19 cellular contexts compared by ENCODE assay signal in the genomic region with DNA sequence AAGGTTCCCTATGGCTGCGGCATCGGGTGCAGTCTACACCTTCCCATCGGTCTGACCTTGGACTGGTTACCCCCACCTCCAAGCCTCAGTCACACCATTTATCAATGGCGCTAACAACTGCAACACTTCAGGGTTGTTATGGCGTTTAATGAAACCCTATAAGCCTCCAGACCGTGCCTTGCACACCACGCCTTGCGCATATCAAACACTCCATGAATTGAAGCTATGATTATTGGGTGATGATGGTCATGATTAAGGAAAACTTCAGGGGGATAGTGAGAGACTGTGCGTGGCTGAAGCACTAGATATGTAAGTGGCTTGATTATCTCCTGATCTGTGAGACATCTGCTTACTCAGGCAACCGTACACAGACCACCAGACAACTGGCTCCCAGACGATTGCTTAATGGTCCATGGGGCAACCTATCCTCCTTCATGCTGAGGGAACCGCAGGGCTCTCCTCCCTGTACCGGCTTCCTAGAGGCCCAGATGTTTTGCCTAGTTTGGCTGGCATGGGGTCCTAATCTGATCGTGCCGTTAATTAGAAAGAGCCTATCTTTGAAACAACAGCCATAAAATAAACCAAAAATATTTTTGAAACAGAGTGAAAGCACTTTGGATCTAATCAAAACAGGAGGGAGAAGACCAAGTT. TPM values are rescaled to one million over a fixed set of nuclear protein-coding genes. Genes with fewer than 3 reads are reported as not detected.
A peak's percentile ranks its signal among the peaks of the same experiment; 100 is the strongest.
DNase-seq lines count a peak whose midpoint lies in the region; ATAC-seq and TF ChIP-seq lines count a peak whose summit lies in the region.
"Had no signal": no experiment of that assay in that cellular context is flagged by ENCODE, and none has a peak within 500 bp of the region (broad histone marks: within the 10 kb centered on the region; RNA-seq: fewer than 3 reads in every experiment).

No MANE protein-coding gene starts in this region.

- H2AFZ ChIP-seq in PC-3 (ENCODE audit: low read length): no peak overlapping the region

- no TSS peak for BruUV-seq in PC-3 (replicated peaks; lab: Mats Ljungman, UMichigan)

- no peaks in the 10 kb centered on the region for H4K20me1 ChIP-seq in PC-3 (ENCODE audit: low read length)

- no peaks in the 10 kb centered on the region for H3K36me3 ChIP-seq in HEK293 (ENCODE audit: control insufficient read depth in 2 of 2, insufficient read depth in 1 of 2, low read length in 2 of 2)
- H3K36me3 ChIP-seq in PC-3 (ENCODE audit: low read depth, low read length): no peaks in the 10 kb centered on the region
- H3K36me3 ChIP-seq: upper lobe of right lung had no signal

- H3K79me2 ChIP-seq in PC-3 (ENCODE audit: low read length): no peaks in the 10 kb centered on the region

- peaks cover 10% of the 10 kb centered on the region for H3K4me1 ChIP-seq in HEK293 (ENCODE audit: control insufficient read depth, insufficient read depth, low read length)
- no peaks in the 10 kb centered on the region for H3K4me1 ChIP-seq in PC-3 (ENCODE audit: insufficient read depth, low read length)
- H3K4me1 ChIP-seq: upper lobe of right lung had no signal

- H3K27ac Mint-ChIP-seq in activated T-cell treated with anti-CD3 and anti-CD28 coated beads, Interleukin-2, amount 50 U/mL, for 72 hours: no peak overlapping the region
- H3K27ac Mint-ChIP-seq: activated T-helper 2 cell treated with anti-CD3 and anti-CD28 coated beads, Interferon-gamma antibody, Interleukin-2, Interleukin-4, amounts not matched to agents 10 μg/mL and 5 μg/mL and 100 μg/mL, durations not matched to agents 14 hours and 24 hours and 36 hours; CD8-positive, alpha-beta memory T cell; stimulated activated naive CD8-positive, alpha-beta T cell treated with anti-CD3 and anti-CD28 coated beads, Interleukin-15, Interleukin-2, amounts not matched to agents 100 ng/mL and 50 ng/mL, for 24 hours; WTC11 had no signal

- no peaks in the 10 kb centered on the region for H3K9me3 ChIP-seq in HEK293 (ENCODE audit: control insufficient read depth, insufficient read depth, low read depth, low read length)
- no peaks in the 10 kb centered on the region for H3K9me3 ChIP-seq in PC-3 (ENCODE audit: low read length)
- H3K9me3 ChIP-seq: upper lobe of right lung had no signal

- no peak for ATAC-seq in HG02759 (IDR thresholded peaks at IDR 0.05; ENCODE audit: unreplicated experiment)
- ATAC-seq in activated T-cell treated with anti-CD3 and anti-CD28 coated beads, Interleukin-2, amount 50 U/mL, for 72 hours (replicated peaks in 1 of 2): no peak
- ATAC-seq in PC-3: no peak
- ATAC-seq: left colon, WTC11 had no signal

- no peaks in the 10 kb centered on the region for H3K9me3 Mint-ChIP-seq in activated T-cell treated with anti-CD3 and anti-CD28 coated beads, Interleukin-2, amount 50 U/mL, for 72 hours
- H3K9me3 Mint-ChIP-seq: activated T-helper 2 cell treated with anti-CD3 and anti-CD28 coated beads, Interferon-gamma antibody, Interleukin-2, Interleukin-4, amounts not matched to agents 10 μg/mL and 5 μg/mL and 100 μg/mL, durations not matched to agents 14 hours and 24 hours and 36 hours; CD8-positive, alpha-beta memory T cell; stimulated activated naive CD8-positive, alpha-beta T cell treated with anti-CD3 and anti-CD28 coated beads, Interleukin-15, Interleukin-2, amounts not matched to agents 100 ng/mL and 50 ng/mL, for 24 hours; WTC11 had no signal

- H3K4me3 ChIP-seq in HEK293 (ENCODE audit: low read depth, low read length) (no peak overlapping the region), PC-3 (ENCODE audit: low read length) (no peak overlapping the region)
- H3K4me3 ChIP-seq: upper lobe of right lung had no signal

- no peaks in the 10 kb centered on the region for H3K27me3 Mint-ChIP-seq in activated T-cell treated with anti-CD3 and anti-CD28 coated beads, Interleukin-2, amount 50 U/mL, for 72 hours (ENCODE audit: low read depth)
- H3K27me3 Mint-ChIP-seq: stimulated activated naive CD8-positive, alpha-beta T cell treated with anti-CD3 and anti-CD28 coated beads, Interleukin-15, Interleukin-2, amounts not matched to agents 100 ng/mL and 50 ng/mL, for 24 hours had no signal

- H3K4me1 Mint-ChIP-seq in activated T-cell treated with anti-CD3 and anti-CD28 coated beads, Interleukin-2, amount 50 U/mL, for 72 hours (ENCODE audit: low read depth): no peaks in the 10 kb centered on the region
- H3K4me1 Mint-ChIP-seq: CD8-positive, alpha-beta memory T cell had no signal

- no peaks in the 10 kb centered on the region for H3K9me2 ChIP-seq in PC-3 (replicated peaks; ENCODE audit: low read length)

- H3K27me3 ChIP-seq in PC-3 (ENCODE audit: low read length): no peaks in the 10 kb centered on the region
- H3K27me3 ChIP-seq: upper lobe of right lung had no signal

- TF ChIP-seq CTCF in HEK293 (tag by site-specific recombination; IDR thresholded peaks at IDR 0.05): no peak
- no peak for TF ChIP-seq CTCF in PC-3 (conservative IDR thresholded peaks at IDR 0.05; ENCODE audit: low read depth, low read length)

- no peak overlapping the region for H3K9ac ChIP-seq in PC-3 (ENCODE audit: low read length)

- no peak overlapping the region for H3K27ac ChIP-seq in HEK293 (ENCODE audit: extremely low read depth, low read depth, low read length)
- H3K27ac ChIP-seq in PC-3 (ENCODE audit: low read length): no peak overlapping the region
- H3K27ac ChIP-seq: upper lobe of right lung had no signal

- no peak for TF ChIP-seq POLR2A in erythroblast (IDR thresholded peaks at IDR 0.05; ENCODE audit: low read length)

- no peaks in the 10 kb centered on the region for H3F3A ChIP-seq in PC-3 (ENCODE audit: low read length, unreplicated experiment)

- CTCF ChIA-PET in HEK293 (lab: Yijun Ruan, JAX): interaction anchor here (0.9 kb wide), 1 partner anchor 248 kb away, joined by 3 read pairs; no protein-coding TSS in a partner anchor
- CTCF ChIA-PET in PC-3 (lab: Charles Lee): no interaction called here

- H3K4me2 ChIP-seq in PC-3 (ENCODE audit: low read length): no peak overlapping the region

- DNase-seq in AG20443 (ENCODE audit: low spot score): peak; percentile 24
- peak; percentile 94 for DNase-seq in SIG-M5 treated with dmso at 0.1 percent for 504 hours (lab: John Stamatoyannopoulos, UW; ENCODE audit: unreplicated experiment)
- DNase-seq in erythroblast (lab: John Stamatoyannopoulos, UW): peak; percentile 74 to 94
- no peak for DNase-seq in NCI-H2081 treated with DMSO at 0.1 percent for 48 hours (lab: John Stamatoyannopoulos, UW)
- no peak for DNase-seq in activated T-cell treated with anti-CD3 and anti-CD28 coated beads, Interleukin-2, amount 50 U/mL, for 72 hours
- DNase-seq in PC-3: no peak
- DNase-seq: activated CD8-positive, alpha-beta memory T cell treated with anti-CD3 and anti-CD28 coated beads for 24 hours; amniotic stem cell; CD8-positive, alpha-beta memory T cell; cerebellar nuclear complex; foreskin melanocyte; NCI-H526; upper lobe of right lung had no signal

- intact Hi-C loops in PC-3 (cut with micrococcal nuclease): no loop called here

- no peaks in the 10 kb centered on the region for H3K36me3 Mint-ChIP-seq in activated T-cell treated with anti-CD3 and anti-CD28 coated beads, Interleukin-2, amount 50 U/mL, for 72 hours (ENCODE audit: insufficient read depth in 2 of 2)
- H3K36me3 Mint-ChIP-seq: CD8-positive, alpha-beta memory T cell; WTC11 had no signal

- no peak overlapping the region for H3K4me3 Mint-ChIP-seq in activated T-cell treated with anti-CD3 and anti-CD28 coated beads, Interleukin-2, amount 50 U/mL, for 72 hours
- H3K4me3 Mint-ChIP-seq: CD8-positive, alpha-beta memory T cell; stimulated activated naive CD8-positive, alpha-beta T cell treated with anti-CD3 and anti-CD28 coated beads, Interleukin-15, Interleukin-2, amounts not matched to agents 100 ng/mL and 50 ng/mL, for 24 hours; WTC11 had no signal

- POLR2A ChIA-PET in HEK293 (lab: Yijun Ruan, JAX) (no interaction called here), PC-3 (lab: Charles Lee; ENCODE audit: unreplicated experiment) (no interaction called here)

TF ChIP-seq in HEK293, 187 proteins besides CTCF, POLR2A, EP300 and RAD21:
- TF ChIP-seq ZNF335 (tag by site-specific recombination; conservative IDR thresholded peaks at IDR 0.05): peak; percentile 60
- TF ChIP-seq ZIC2 (tag by site-specific recombination; IDR thresholded peaks at IDR 0.05): peak; percentile 84
- peak; percentile 31; the same call in 1 of the 2 replicates for TF ChIP-seq ZNF341 (tag by site-specific recombination; IDR thresholded peaks at IDR 0.05; ENCODE audit: low read depth)
- TF ChIP-seq ZNF600 (tag by site-specific recombination; IDR thresholded peaks at IDR 0.05): 0 out of 2 replicates have a peak, but pooled peaks have one; percentile 21
- TF ChIP-seq ZNF16 (tag by site-specific recombination; IDR thresholded peaks at IDR 0.05; ENCODE audit: low read depth): no peak
- TF ChIP-seq, protein P1, sequence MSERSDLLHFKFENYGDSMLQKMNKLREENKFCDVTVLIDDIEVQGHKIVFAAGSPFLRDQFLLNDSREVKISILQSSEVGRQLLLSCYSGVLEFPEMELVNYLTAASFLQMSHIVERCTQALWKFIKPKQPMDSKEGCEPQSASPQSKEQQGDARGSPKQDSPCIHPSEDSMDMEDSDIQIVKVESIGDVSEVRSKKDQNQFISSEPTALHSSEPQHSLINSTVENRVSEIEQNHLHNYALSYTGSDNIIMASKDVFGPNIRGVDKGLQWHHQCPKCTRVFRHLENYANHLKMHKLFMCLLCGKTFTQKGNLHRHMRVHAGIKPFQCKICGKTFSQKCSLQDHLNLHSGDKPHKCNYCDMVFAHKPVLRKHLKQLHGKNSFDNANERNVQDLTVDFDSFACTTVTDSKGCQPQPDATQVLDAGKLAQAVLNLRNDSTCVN (tag by site-specific recombination; optimal IDR thresholded peaks at IDR 0.05): peak; percentile 12

RNA-seq across cellular contexts. Expression of gene IRF2BP2, which starts 51.7 kb away (rescaled TPM):
- total RNA-seq in activated T-cell treated with anti-CD3 and anti-CD28 coated beads, Interleukin-2, amount 50 U/mL, for 72 hours: 100 to 1,000 TPM; 238 to 283 TPM
- total RNA-seq in PC-3 (2014; rRNA removed): 78.8 and 102 TPM in 2 replicates

Comparison
In these comparisons a context has a peak if more than half of its experiments do, and no peak if none do; other contexts are left out.
1. DNase-seq: peak in AG20443 (single experiment), SIG-M5 treated with dmso at 0.1 percent for 504 hours (single experiment) and erythroblast (2 of 2); none in NCI-H2081 treated with DMSO at 0.1 percent for 48 hours (single experiment), activated T-cell treated with anti-CD3 and anti-CD28 coated beads, Interleukin-2, amount 50 U/mL, for 72 hours (0 of 2) and PC-3 (single experiment).